8 cellular contexts compared by ENCODE assay signal in genomic region chr7:112449902-112450806, GRCh38. TPM values are rescaled to one million over a fixed set of nuclear protein-coding genes. Genes with fewer than 3 reads are reported as not detected.
DNase-seq lines count a peak whose midpoint lies in the region; ATAC-seq and TF ChIP-seq lines count a peak whose summit lies in the region.

IFRD1 (plus strand) TSS chr7:112450460; CDS start chr7:112450689, 229 bp downstream.

- peaks cover 11% of the 10 kb centered on the region for H3K36me3 ChIP-seq in WERI-Rb-1
- no peaks in the 10 kb centered on the region for H3K36me3 ChIP-seq in mammary epithelial cell (ENCODE audit: insufficient read depth, low read length)

- dilution Hi-C loops in mammary epithelial cell (cut with HindIII; ENCODE audit: low sequenced_read_pairs), result no loop called here

- in situ Hi-C loops in ACHN (cut with HindIII; ENCODE audit: low pct_ligation_motif_present, low pct_unique_long_range_greater_than_20kb, low sequenced_read_pairs), result no loop called here
- in situ Hi-C loops in mammary epithelial cell (cut with MboI; ENCODE audit: low sequenced_read_pairs in 2 of 2), result no loop called here

- H3K79me2 ChIP-seq in mammary epithelial cell (ENCODE audit: insufficient read depth, low read length), result peaks cover 49% of the 10 kb centered on the region

- intact Hi-C loops in mammary epithelial cell (cut with micrococcal nuclease), result loop anchor here (1.0 to 2.0 kb wide), 4 partner anchors 15 to 243 kb away; partner anchors contain the start of genes DOCK4 and ZNF277

- peaks cover 31% of the 10 kb centered on the region for H3K4me1 ChIP-seq in mammary epithelial cell (ENCODE audit: insufficient read depth, low read length)

- peaks cover 8% of the 10 kb centered on the region for H4K20me1 ChIP-seq in mammary epithelial cell (ENCODE audit: insufficient read depth, low read length)

- TSS peak; percentile 57 for BruUV-seq in mammary epithelial cell (replicated peaks; lab: Mats Ljungman, UMichigan)

- no peaks in the 10 kb centered on the region for H3K27me3 ChIP-seq in WERI-Rb-1 (ENCODE audit: insufficient read depth, low read depth, severe bottlenecking)
- no peaks in the 10 kb centered on the region for H3K27me3 ChIP-seq in mammary epithelial cell (ENCODE audit: insufficient read depth, low read length)

- peak within 1 kb of the TSS; percentile 99 for H3K9ac ChIP-seq in mammary epithelial cell (ENCODE audit: insufficient read depth, low read length)

- peak within 1 kb of the TSS; percentile 96 for H2AFZ ChIP-seq in mammary epithelial cell (ENCODE audit: low read depth, low read length)

- peak within 1 kb of the TSS; percentile 98 for H3K4me2 ChIP-seq in mammary epithelial cell (ENCODE audit: insufficient read depth, low read depth, low read length)

- ATAC-seq in GM18873 (IDR thresholded peaks at IDR 0.05; ENCODE audit: low FRiP score, unreplicated experiment) (peak; percentile 77), HG03139 (IDR thresholded peaks at IDR 0.05; ENCODE audit: unreplicated experiment) (peak; percentile 75)

- H3K9me3 ChIP-seq in WERI-Rb-1 (ENCODE audit: severe bottlenecking) (no peaks in the 10 kb centered on the region), mammary epithelial cell (replicated peaks; ENCODE audit: insufficient read depth, low read length) (no peaks in the 10 kb centered on the region), iPS-18c (ENCODE audit: control insufficient read depth, insufficient read depth, low read length) (no peaks in the 10 kb centered on the region)

- CTCF ChIA-PET in mammary epithelial cell (lab: Charles Lee; ENCODE audit: low non-redundant PET), result no interaction called here

- DNase-seq in ACHN (peak; percentile 100), NCI-H2227 (lab: John Stamatoyannopoulos, UW; ENCODE audit: unreplicated experiment) (peak; percentile 99), WERI-Rb-1 (peak; percentile 99), mammary epithelial cell (peak; percentile 98)

- no peak for TF ChIP-seq CTCF in WERI-Rb-1 (IDR thresholded peaks at IDR 0.05; ENCODE audit: low read depth, low read length)
- no peak for TF ChIP-seq CTCF in mammary epithelial cell (conservative IDR thresholded peaks at IDR 0.05 in 1 of 2, IDR thresholded peaks at IDR 0.05 in 1 of 2; ENCODE audit: extremely low read depth in 1 of 2, insufficient read depth in 1 of 2, low read depth in 1 of 2, low read length in 2 of 2)

- peak within 1 kb of the TSS; percentile 99 for H3K4me3 ChIP-seq in WERI-Rb-1 (ENCODE audit: low read depth, low read length)
- peak within 1 kb of the TSS; percentile 80 to 100 (median 96) for H3K4me3 ChIP-seq in mammary epithelial cell (replicated peaks in 1 of 3; ENCODE audit: insufficient read depth in 1 of 3, low read depth in 2 of 3, low read length in 3 of 3)
- peak within 1 kb of the TSS; percentile 100 for H3K4me3 ChIP-seq in iPS-18c (ENCODE audit: insufficient read depth, low read depth, low read length)
- H3K4me3 ChIP-seq in skin epidermis, result peak within 1 kb of the TSS; percentile 73 to 97 (median 93)

- peak within 1 kb of the TSS; percentile 96 for H3K27ac ChIP-seq in WERI-Rb-1
- peak within 1 kb of the TSS; percentile 81 for H3K27ac ChIP-seq in mammary epithelial cell (ENCODE audit: insufficient read depth, low read depth, low read length)
- H3K27ac ChIP-seq in skin epidermis, result peak within 1 kb of the TSS; percentile 82 to 99 (median 94)

- WGBS in mammary epithelial cell (ENCODE audit: low coverage, missing lambda C conversion rate), result under 1% methylated on average over 16 of the region's 73 CpGs

RNA-seq across cellular contexts. Expression of gene IFRD1, which starts in this region (rescaled TPM):
- total RNA-seq in mammary epithelial cell, result 10 to 100 TPM; 74.2 to 76.2 TPM
- 14.1 TPM for polyA plus RNA-seq in mammary epithelial cell
- 4.3 TPM for polyA minus RNA-seq in mammary epithelial cell

Comparison
In these comparisons a context has a peak if more than half of its experiments do, and no peak if none do; other contexts are left out.
1. Peak in every context shown above with its lines: DNase-seq, ATAC-seq, H3K4me3 ChIP-seq and H3K27ac ChIP-seq.